Comparison of ENCODE assay signal across 33 cellular contexts in the genomic region with DNA sequence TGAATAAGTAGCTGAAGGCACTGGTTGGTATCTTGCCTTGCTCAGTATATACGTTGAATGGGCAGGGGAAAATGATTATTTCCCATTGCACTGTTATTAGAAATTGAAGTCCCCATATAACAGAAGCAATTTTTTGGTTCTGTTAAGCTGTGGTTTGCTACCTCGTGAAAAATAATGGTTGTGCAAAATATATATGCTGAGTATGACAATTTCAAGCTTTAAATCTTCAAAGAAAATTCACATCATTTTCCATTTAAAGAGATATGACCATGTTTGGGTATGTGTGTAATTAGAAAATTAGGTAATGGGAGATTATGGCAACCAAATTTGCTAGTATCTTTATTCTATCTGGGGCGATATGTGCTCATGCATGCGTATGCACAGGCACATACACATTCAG.
"Had no signal": no experiment of that assay in that cellular context is flagged by ENCODE, and none has a peak within 500 bp of the region (broad histone marks: within the 10 kb centered on the region; RNA-seq: fewer than 3 reads in every experiment).

No MANE protein-coding gene starts in this region.

- H3K36me3 ChIP-seq: adrenal gland, ascending aorta, brain microvascular endothelial cell, breast epithelium, cardiac muscle cell had no signal

- DNase-seq: activated effector memory CD4-positive, alpha-beta T cell treated with anti-CD3 and anti-CD28 coated beads, Interleukin-2, amount 50 U/mL, for 16 hours; activated effector memory CD4-positive, alpha-beta T cell treated with Interleukin-2 at 50 U/mL for 16 hours; activated gamma-delta T cell; activated gamma-delta T cell treated with Interleukin-2 at 50 U/mL for 16 hours; activated naive CD4-positive, alpha-beta T cell; activated naive CD4-positive, alpha-beta T cell treated with anti-CD3 and anti-CD28 coated beads for 36 hours; activated naive CD4-positive, alpha-beta T cell treated with anti-CD3 and anti-CD28 coated beads, Interleukin-2, amount 10 ng/mL, durations not matched to agents 7 days and 5 days; activated naive CD4-positive, alpha-beta T cell treated with anti-CD3 and anti-CD28 coated beads, Interleukin-2, amount 50 U/mL, for 16 hours; activated naive CD4-positive, alpha-beta T cell treated with Interleukin-2 at 50 U/mL for 16 hours; activated naive CD8-positive, alpha-beta T cell treated with anti-CD3 and anti-CD28 coated beads for 36 hours; activated naive CD8-positive, alpha-beta T cell treated with anti-CD3 and anti-CD28 coated beads, Interleukin-2, amount 10 ng/mL, durations not matched to agents 7 days and 5 days; activated naive CD8-positive, alpha-beta T cell treated with anti-CD3 and anti-CD28 coated beads, Interleukin-2, amount 50 U/mL, for 24 hours; activated T-cell treated with anti-CD3 and anti-CD28 coated beads, Interleukin-2, amount 50 U/mL, for 4 hours; activated T-cell treated with anti-CD3 and anti-CD28 coated beads, Interleukin-2, amount 50 U/mL, for 48 hours; activated T-cell treated with anti-CD3 and anti-CD28 coated beads, Interleukin-2, amount 50 U/mL, for 72 hours; adrenal gland; amniotic stem cell; amygdala; anterior cingulate cortex; aorta; body of pancreas; brain microvascular endothelial cell; caudate nucleus; central memory CD4-positive, alpha-beta T cell; cerebellar nuclear complex had no signal

- ATAC-seq: activated naive CD4-positive, alpha-beta T cell treated with anti-CD3 and anti-CD28 coated beads, Interleukin-2, amount 50 U/mL, for 72 hours; activated naive CD8-positive, alpha-beta T cell treated with anti-CD3 and anti-CD28 coated beads, Interleukin-2, amount 50 U/mL, for 24 hours; activated T-cell treated with anti-CD3 and anti-CD28 coated beads, Interleukin-2, amount 50 U/mL, for 4 hours; activated T-cell treated with anti-CD3 and anti-CD28 coated beads, Interleukin-2, amount 50 U/mL, for 72 hours; activated T-helper 17 cell treated with anti-CD3 and anti-CD28 coated beads, Interleukin-2, amount 50 U/mL, for 72 hours; body of pancreas had no signal

- H3K27me3 ChIP-seq: adrenal gland, ascending aorta, body of pancreas, brain microvascular endothelial cell, breast epithelium, cardiac muscle cell had no signal

- H3K4me3 ChIP-seq: adrenal gland, ascending aorta, body of pancreas, breast epithelium, cardiac muscle cell had no signal

- H3K27ac ChIP-seq: adrenal gland, ascending aorta, body of pancreas, brain microvascular endothelial cell, breast epithelium, cardiac muscle cell had no signal

- FAIRE-seq: astrocyte, bronchial epithelial cell, colon had no signal

- H3K9me3 ChIP-seq: adrenal gland, ascending aorta, body of pancreas had no signal

- H3K4me1 ChIP-seq: adrenal gland, ascending aorta, breast epithelium had no signal
